ENCODE assay signal across 1 cellular context in the genomic region with DNA sequence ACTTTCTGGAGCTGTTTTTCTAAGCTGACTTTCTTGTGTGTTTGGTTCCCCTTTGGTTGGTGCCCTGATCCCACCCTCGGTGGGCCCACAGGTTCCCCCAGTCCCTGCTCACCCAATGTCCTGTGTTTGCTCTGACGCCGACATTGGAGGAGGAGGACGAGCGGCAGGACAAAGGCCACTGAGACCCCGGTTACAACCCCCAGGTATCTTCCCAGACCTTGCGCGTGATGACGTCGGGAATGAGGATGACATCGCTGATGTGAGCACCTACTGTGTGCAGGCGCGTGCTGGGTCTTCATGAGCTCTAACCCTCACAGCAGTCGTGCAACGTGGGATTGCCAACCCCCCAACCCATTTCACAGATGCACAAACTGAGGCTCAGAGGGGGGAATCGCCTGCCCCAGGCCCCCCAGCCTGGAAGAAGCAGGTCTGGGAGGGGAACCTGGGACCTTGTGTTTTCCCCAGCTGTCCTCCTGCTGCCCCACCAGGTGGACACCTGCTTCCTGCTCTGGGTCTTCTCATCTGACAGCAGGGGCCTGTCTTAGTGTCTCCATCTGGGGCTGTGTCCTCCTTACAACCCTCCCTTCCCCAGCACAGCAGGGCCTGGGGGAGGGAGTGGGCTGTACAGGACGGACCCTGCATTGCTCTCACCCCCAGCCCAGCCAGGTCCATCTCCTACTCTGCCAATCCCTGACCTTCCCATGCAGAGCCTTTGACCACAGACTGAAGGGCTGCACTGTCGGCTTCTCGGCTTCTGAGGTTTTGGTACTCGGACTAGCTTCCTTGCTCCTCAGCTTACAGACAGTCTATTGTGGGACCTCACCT.
TF ChIP-seq lines count a peak whose summit lies in the region.

No MANE protein-coding gene starts in this region.

TF ChIP-seq in SK-N-SH, 30 proteins besides CTCF, POLR2A, EP300 and RAD21:
- TF ChIP-seq MXI1 (IDR thresholded peaks at IDR 0.05; ENCODE audit: low read depth, low read length) (no peak), NRF1 (IDR thresholded peaks at IDR 0.05; ENCODE audit: low read depth, low read length) (no peak), JUND (IDR thresholded peaks at IDR 0.05) (no peak), FOSL2 (IDR thresholded peaks at IDR 0.05; ENCODE audit: borderline replicate concordance, low read depth) (no peak), MEF2A (IDR thresholded peaks at IDR 0.05; ENCODE audit: borderline replicate concordance, low read depth) (no peak), SMC3 (IDR thresholded peaks at IDR 0.05; ENCODE audit: low read depth, low read length) (no peak), RCOR1 (IDR thresholded peaks at IDR 0.05; ENCODE audit: low read length) (no peak), TEAD4 (IDR thresholded peaks at IDR 0.05; ENCODE audit: borderline replicate concordance, insufficient read depth) (no peak), ELF1 (IDR thresholded peaks at IDR 0.05) (no peak)
- TF ChIP-seq, protein P1, sequence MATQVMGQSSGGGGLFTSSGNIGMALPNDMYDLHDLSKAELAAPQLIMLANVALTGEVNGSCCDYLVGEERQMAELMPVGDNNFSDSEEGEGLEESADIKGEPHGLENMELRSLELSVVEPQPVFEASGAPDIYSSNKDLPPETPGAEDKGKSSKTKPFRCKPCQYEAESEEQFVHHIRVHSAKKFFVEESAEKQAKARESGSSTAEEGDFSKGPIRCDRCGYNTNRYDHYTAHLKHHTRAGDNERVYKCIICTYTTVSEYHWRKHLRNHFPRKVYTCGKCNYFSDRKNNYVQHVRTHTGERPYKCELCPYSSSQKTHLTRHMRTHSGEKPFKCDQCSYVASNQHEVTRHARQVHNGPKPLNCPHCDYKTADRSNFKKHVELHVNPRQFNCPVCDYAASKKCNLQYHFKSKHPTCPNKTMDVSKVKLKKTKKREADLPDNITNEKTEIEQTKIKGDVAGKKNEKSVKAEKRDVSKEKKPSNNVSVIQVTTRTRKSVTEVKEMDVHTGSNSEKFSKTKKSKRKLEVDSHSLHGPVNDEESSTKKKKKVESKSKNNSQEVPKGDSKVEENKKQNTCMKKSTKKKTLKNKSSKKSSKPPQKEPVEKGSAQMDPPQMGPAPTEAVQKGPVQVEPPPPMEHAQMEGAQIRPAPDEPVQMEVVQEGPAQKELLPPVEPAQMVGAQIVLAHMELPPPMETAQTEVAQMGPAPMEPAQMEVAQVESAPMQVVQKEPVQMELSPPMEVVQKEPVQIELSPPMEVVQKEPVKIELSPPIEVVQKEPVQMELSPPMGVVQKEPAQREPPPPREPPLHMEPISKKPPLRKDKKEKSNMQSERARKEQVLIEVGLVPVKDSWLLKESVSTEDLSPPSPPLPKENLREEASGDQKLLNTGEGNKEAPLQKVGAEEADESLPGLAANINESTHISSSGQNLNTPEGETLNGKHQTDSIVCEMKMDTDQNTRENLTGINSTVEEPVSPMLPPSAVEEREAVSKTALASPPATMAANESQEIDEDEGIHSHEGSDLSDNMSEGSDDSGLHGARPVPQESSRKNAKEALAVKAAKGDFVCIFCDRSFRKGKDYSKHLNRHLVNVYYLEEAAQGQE (IDR thresholded peaks at IDR 0.05; ENCODE audit: low read depth, low read length): no peak
- TF ChIP-seq, protein P2, sequence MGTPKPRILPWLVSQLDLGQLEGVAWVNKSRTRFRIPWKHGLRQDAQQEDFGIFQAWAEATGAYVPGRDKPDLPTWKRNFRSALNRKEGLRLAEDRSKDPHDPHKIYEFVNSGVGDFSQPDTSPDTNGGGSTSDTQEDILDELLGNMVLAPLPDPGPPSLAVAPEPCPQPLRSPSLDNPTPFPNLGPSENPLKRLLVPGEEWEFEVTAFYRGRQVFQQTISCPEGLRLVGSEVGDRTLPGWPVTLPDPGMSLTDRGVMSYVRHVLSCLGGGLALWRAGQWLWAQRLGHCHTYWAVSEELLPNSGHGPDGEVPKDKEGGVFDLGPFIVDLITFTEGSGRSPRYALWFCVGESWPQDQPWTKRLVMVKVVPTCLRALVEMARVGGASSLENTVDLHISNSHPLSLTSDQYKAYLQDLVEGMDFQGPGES (IDR thresholded peaks at IDR 0.05; ENCODE audit: low read depth, low read length): no peak
